In the genomic region with DNA sequence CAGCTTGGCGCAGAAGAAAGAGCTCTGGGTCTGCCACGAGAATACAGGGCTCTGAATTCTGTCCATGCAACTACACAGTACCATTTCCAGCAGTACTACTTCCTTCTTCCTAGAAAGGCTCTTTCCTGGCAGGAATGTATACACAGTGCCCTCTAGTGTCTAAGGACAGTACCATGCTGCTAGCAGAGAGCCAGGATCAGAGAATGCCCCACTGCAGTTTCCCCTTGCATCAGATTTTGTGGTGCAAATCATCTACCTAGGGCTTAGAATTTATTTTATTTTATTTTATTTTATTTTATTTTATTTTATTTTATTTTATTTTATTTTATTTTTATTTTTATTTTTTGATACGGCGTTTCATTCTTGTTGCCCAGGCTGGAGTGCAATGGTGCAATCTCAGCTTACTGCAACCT, we compare ENCODE assay signal across 8 cellular contexts. TPM values are rescaled to one million over a fixed set of nuclear protein-coding genes. Genes with fewer than 3 reads are reported as not detected.
DNase-seq lines count a peak whose midpoint lies in the region; ATAC-seq and TF ChIP-seq lines count a peak whose summit lies in the region.

No MANE protein-coding gene starts in this region.

- no peak overlapping the region for H3K27ac Mint-ChIP-seq in osteocyte (ENCODE audit: unreplicated experiment)

- peak; percentile 56 for TF ChIP-seq CTCF in osteocyte (IDR thresholded peaks at IDR 0.05)

- H3K9me3 Mint-ChIP-seq in osteocyte (ENCODE audit: unreplicated experiment), result no peaks in the 10 kb centered on the region

- ATAC-seq in HG03432 (IDR thresholded peaks at IDR 0.05; ENCODE audit: unreplicated experiment) (no peak), GM19328 (IDR thresholded peaks at IDR 0.05; ENCODE audit: unreplicated experiment) (no peak)

- peaks cover 11% of the 10 kb centered on the region for H3K27me3 Mint-ChIP-seq in osteocyte (ENCODE audit: unreplicated experiment)

- no peaks in the 10 kb centered on the region for H3K4me1 Mint-ChIP-seq in osteocyte (ENCODE audit: unreplicated experiment)

- H3K4me3 Mint-ChIP-seq in osteocyte (ENCODE audit: unreplicated experiment), result no peak overlapping the region

- no peaks in the 10 kb centered on the region for H3K36me3 Mint-ChIP-seq in osteocyte (ENCODE audit: unreplicated experiment)

- DNase-seq in CD1c-positive myeloid dendritic cell (ENCODE audit: extremely low spot score) (peak; percentile 44), GM19240 (ENCODE audit: insufficient read length, low spot score) (peak; percentile 59), NCI-H748 treated with DMSO at 0.1 percent for 48 hours (lab: John Stamatoyannopoulos, UW) (peak; percentile 25), cerebellar cortex (ENCODE audit: low spot score) (peak; percentile 42), osteocyte (ENCODE audit: extremely low spot score, unreplicated experiment) (no peak)
- DNase-seq in activated effector memory CD4-positive, alpha-beta T cell treated with Interleukin-2 at 50 U/mL for 16 hours, result no peak

RNA-seq across cellular contexts. Expression of gene PAX7, which starts 50.8 kb away (rescaled TPM):
- total RNA-seq in osteocyte, result not detected in 2 replicates

Comparison
In these comparisons a context has a peak if more than half of its experiments do, and no peak if none do; other contexts are left out.
1. DNase-seq: peak in CD1c-positive myeloid dendritic cell (single experiment), GM19240 (single experiment), NCI-H748 treated with DMSO at 0.1 percent for 48 hours (single experiment) and cerebellar cortex (single experiment); none in osteocyte (single experiment) and activated effector memory CD4-positive, alpha-beta T cell treated with Interleukin-2 at 50 U/mL for 16 hours (single experiment).